In the genomic region with DNA sequence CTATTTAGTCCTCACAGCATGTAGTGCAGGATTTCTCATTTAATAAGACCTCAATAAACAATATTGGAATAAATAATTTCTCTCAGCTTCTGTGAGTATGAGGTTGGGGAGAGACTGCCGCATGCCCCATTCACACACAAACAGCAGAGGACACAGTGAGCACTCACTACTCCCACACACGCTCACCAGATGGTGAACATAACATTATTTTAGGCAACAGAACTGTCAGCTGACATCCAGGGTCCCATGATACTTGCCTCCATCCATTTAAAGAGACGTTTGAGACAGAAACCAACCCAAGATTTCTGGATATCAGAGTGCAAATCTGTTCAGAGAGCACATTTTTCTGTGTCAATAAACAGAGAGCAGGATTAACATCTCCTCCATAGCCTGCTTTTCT, we compare ENCODE assay signal across 1 cellular context.
TF ChIP-seq lines count a peak whose summit lies in the region.

No MANE protein-coding gene starts in this region.

TF ChIP-seq in SK-N-SH, 30 proteins besides CTCF, POLR2A, EP300 and RAD21 (continued from another document):
- TF ChIP-seq, protein P1, sequence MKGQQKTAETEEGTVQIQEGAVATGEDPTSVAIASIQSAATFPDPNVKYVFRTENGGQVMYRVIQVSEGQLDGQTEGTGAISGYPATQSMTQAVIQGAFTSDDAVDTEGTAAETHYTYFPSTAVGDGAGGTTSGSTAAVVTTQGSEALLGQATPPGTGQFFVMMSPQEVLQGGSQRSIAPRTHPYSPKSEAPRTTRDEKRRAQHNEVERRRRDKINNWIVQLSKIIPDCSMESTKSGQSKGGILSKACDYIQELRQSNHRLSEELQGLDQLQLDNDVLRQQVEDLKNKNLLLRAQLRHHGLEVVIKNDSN (IDR thresholded peaks at IDR 0.05; ENCODE audit: borderline replicate concordance, low read depth), result no peak
